ENCODE assay signal across 16 cellular contexts in genomic region chr18:21996261-21996892, GRCh38.
A peak's percentile ranks its signal among the peaks of the same experiment; 100 is the strongest.
DNase-seq lines count a peak whose midpoint lies in the region; ATAC-seq and TF ChIP-seq lines count a peak whose summit lies in the region.
"Had no signal": no experiment of that assay in that cellular context is flagged by ENCODE, and none has a peak within 500 bp of the region (broad histone marks: within the 10 kb centered on the region; RNA-seq: fewer than 3 reads in every experiment).

No MANE protein-coding gene starts in this region.

- ATAC-seq in Right ventricle myocardium superior (ENCODE audit: poor library complexity), result no peak
- no peak for ATAC-seq in GM18873 (IDR thresholded peaks at IDR 0.05; ENCODE audit: low FRiP score, unreplicated experiment)
- ATAC-seq in GM21367 (IDR thresholded peaks at IDR 0.05; ENCODE audit: unreplicated experiment), result no peak

- TF ChIP-seq CTCF in cardiac muscle cell (IDR thresholded peaks at IDR 0.05; ENCODE audit: low read depth, low read length) (no peak), fibroblast of pulmonary artery (IDR thresholded peaks at IDR 0.05; ENCODE audit: low read length, missing control alignments) (no peak), mesothelial cell of epicardium (IDR thresholded peaks at IDR 0.05; ENCODE audit: unreplicated experiment) (no peak)

- H3K27ac ChIP-seq in cardiac muscle cell, result peak overlapping the region; percentile 90

- no peaks in the 10 kb centered on the region for H3K9me3 Mint-ChIP-seq in mesothelial cell of epicardium

- DNase-seq in cardiac muscle cell (ENCODE audit: low read depth in 1 of 2, low spot score in 1 of 2) (peak in 1 of 2 donors; percentile 14), Right ventricle myocardium superior (no peak), fibroblast of pulmonary artery (ENCODE audit: low read depth) (peak; percentile 8), cerebellar nuclear complex (lab: John Stamatoyannopoulos, UW) (no peak), mesothelial cell of epicardium (ENCODE audit: low spot score in 2 of 2, unreplicated experiment in 2 of 2) (no peak)
- DNase-seq: activated T-cell treated with anti-CD3 and anti-CD28 coated beads, Interleukin-2, amount 50 U/mL, for 1 hour; CD4-positive, CD25-positive, alpha-beta regulatory T cell; head of caudate nucleus; islet precursor cell; MV-4-11; NCI-H2029 treated with DMSO at 0.1 percent for 48 hours; NCI-H69 had no signal

- peak overlapping the region; percentile 62 for H3K9ac ChIP-seq in mucosa of stomach (ENCODE audit: low read length)

- no peaks in the 10 kb centered on the region for H3K36me3 ChIP-seq in cardiac muscle cell
- H3K36me3 ChIP-seq in mucosa of stomach (ENCODE audit: control insufficient read depth, insufficient read depth, low read length), result no peaks in the 10 kb centered on the region

- H3K4me3 ChIP-seq in cardiac muscle cell (no peak overlapping the region), fibroblast of pulmonary artery (replicated peaks; ENCODE audit: low read depth, low read length) (no peak overlapping the region), mucosa of stomach (ENCODE audit: low read length) (no peak overlapping the region)

- no peak overlapping the region for H3K27ac Mint-ChIP-seq in mesothelial cell of epicardium
- H3K27ac Mint-ChIP-seq: activated naive CD8-positive, alpha-beta T cell; CD4-positive, CD25-positive, alpha-beta regulatory T cell had no signal

- H3K9me3 ChIP-seq in cardiac muscle cell (ENCODE audit: low read depth), result no peaks in the 10 kb centered on the region
- H3K9me3 ChIP-seq in mucosa of stomach (ENCODE audit: control insufficient read depth, low read length), result no peaks in the 10 kb centered on the region

- no peaks in the 10 kb centered on the region for H3K27me3 ChIP-seq in cardiac muscle cell
- H3K27me3 ChIP-seq in mucosa of stomach (ENCODE audit: control insufficient read depth, insufficient read depth, low read length), result no peaks in the 10 kb centered on the region

- H3K4me1 Mint-ChIP-seq in mesothelial cell of epicardium, result peaks cover 30% of the 10 kb centered on the region

- no peak overlapping the region for H3K4me3 Mint-ChIP-seq in mesothelial cell of epicardium
- H3K4me3 Mint-ChIP-seq: activated naive CD8-positive, alpha-beta T cell; CD4-positive, CD25-positive, alpha-beta regulatory T cell had no signal

- no peaks in the 10 kb centered on the region for H3K36me3 Mint-ChIP-seq in mesothelial cell of epicardium
- H3K36me3 Mint-ChIP-seq: activated naive CD8-positive, alpha-beta T cell; CD4-positive, CD25-positive, alpha-beta regulatory T cell had no signal

- H3K27me3 Mint-ChIP-seq in mesothelial cell of epicardium (ENCODE audit: low read depth), result no peaks in the 10 kb centered on the region

- H3K4me1 ChIP-seq in cardiac muscle cell (ENCODE audit: low read depth), result peaks cover 68% of the 10 kb centered on the region
- peaks cover 60% of the 10 kb centered on the region for H3K4me1 ChIP-seq in mucosa of stomach (ENCODE audit: control insufficient read depth, insufficient read depth, low read length)

- intact Hi-C loops in Right ventricle myocardium superior (cut with DNase I), result loop anchor here (5.0 to 10.0 kb wide), 3 partner anchors 171 to 568 kb away; partner anchors contain the start of gene GATA6
